In genomic region chr14:63964063-63964462, GRCh38 we compare ENCODE assay signal across 26 cellular contexts.
DNase-seq lines count a peak whose midpoint lies in the region; ATAC-seq and TF ChIP-seq lines count a peak whose summit lies in the region.
"Had no signal": no experiment of that assay in that cellular context is flagged by ENCODE, and none has a peak within 500 bp of the region (broad histone marks: within the 10 kb centered on the region; RNA-seq: fewer than 3 reads in every experiment).

No MANE protein-coding gene starts in this region.

- no CpG with 5 or more reads among the region's 2 CpGs for WGBS in IMR-90 (ENCODE audit: extremely low coverage in 2 of 2, insufficient read length in 1 of 2), 2 experiments

- no peak overlapping the region for H3K14ac ChIP-seq in IMR-90 (replicated peaks; ENCODE audit: low read depth, low read length)

- H3K9me1 ChIP-seq in IMR-90 (ENCODE audit: insufficient read depth, low read length): peaks cover 4% of the 10 kb centered on the region; the same call in 1 of the 2 replicates

- peaks cover 2% of the 10 kb centered on the region for H3K27me3 Mint-ChIP-seq in GM23338 (ENCODE audit: insufficient read depth, low read depth, poor library complexity)
- H3K27me3 Mint-ChIP-seq: effector memory CD8-positive, alpha-beta T cell; naive B cell; stimulated activated memory B cell treated with anti-CD40 and anti-IgM and Interleukin-4, amounts not matched to agents 10 μg/mL and 1 μg/mL and 100 μg/mL, for 72 hours had no signal

- peak overlapping the region; percentile 65 for H2AK9ac ChIP-seq in IMR-90 (replicated peaks; ENCODE audit: low read depth, low read length, poor library complexity)

- H3K36me3 ChIP-seq in GM23338 (ENCODE audit: insufficient read depth): no peaks in the 10 kb centered on the region; the same call in 1 of the 2 replicates
- H3K36me3 ChIP-seq in IMR-90 (ENCODE audit: control insufficient read depth, insufficient read depth, low read length): no peaks in the 10 kb centered on the region
- H3K36me3 ChIP-seq: vagina had no signal

- DNase-seq in GM23338 (ENCODE audit: low spot score) (peak; percentile 21), IMR-90 (no peak), NCI-H69 (lab: John Stamatoyannopoulos, UW) (peak; percentile 70), left colon (no peak), DMS114 treated with DMSO at 0.1 percent for 48 hours (lab: John Stamatoyannopoulos, UW; ENCODE audit: unreplicated experiment) (no peak), NCI-H187 treated with DMSO at 0.1 percent for 48 hours (lab: John Stamatoyannopoulos, UW) (no peak)
- DNase-seq: amygdala; effector memory CD8-positive, alpha-beta T cell; foreskin keratinocyte; heart right ventricle; HFFc6; KG1; naive B cell; NCI-H1694 treated with DMSO at 0.1 percent for 48 hours; NCI-H446 treated with DMSO at 0.1 percent for 48 hours; Peyer's patch; retina; stimulated activated CD4-positive, alpha-beta T cell treated with anti-CD3 and anti-CD28 coated beads, Interleukin-4, amount 100 ng/mL, for 1 hour; T-helper 1 cell had no signal

- H3K4ac ChIP-seq in IMR-90 (ENCODE audit: low read depth, low read length): no peak overlapping the region

- no peak overlapping the region for H2BK20ac ChIP-seq in IMR-90 (ENCODE audit: low read depth, low read length)

- H4K91ac ChIP-seq in IMR-90 (ENCODE audit: insufficient read depth, low read depth, low read length): no peak overlapping the region

- no peak overlapping the region for H3K18ac ChIP-seq in IMR-90 (ENCODE audit: low read depth, low read length)

- no peaks in the 10 kb centered on the region for H3K9me3 ChIP-seq in IMR-90 (ENCODE audit: control insufficient read depth, insufficient read depth, low read length)
- H3K9me3 ChIP-seq: heart right ventricle, Peyer's patch, SJSA1, vagina had no signal

- in situ Hi-C loops in IMR-90 (cut with MboI; ENCODE audit: low sequenced_read_pairs): no loop called here

- intact Hi-C loops in IMR-90 (cut with micrococcal nuclease) (loop anchor here (10.0 kb wide), 1 partner anchor 109 kb away; the partner anchor contains the start of gene SYNE2), left colon (cut with DNase I, micrococcal nuclease) (no loop called here)

- H4K20me1 ChIP-seq in GM23338 (replicated peaks; ENCODE audit: insufficient read depth) (no peaks in the 10 kb centered on the region), IMR-90 (ENCODE audit: insufficient read depth, low read length) (no peaks in the 10 kb centered on the region)

- no peak for TF ChIP-seq CTCF in GM23338 (conservative IDR thresholded peaks at IDR 0.05; ENCODE audit: low read depth in 2 of 2)
- TF ChIP-seq CTCF in IMR-90 (conservative IDR thresholded peaks at IDR 0.05; ENCODE audit: low read depth, low read length): no peak

- H3K4me1 ChIP-seq in GM23338 (ENCODE audit: insufficient read depth) (peaks cover 19% of the 10 kb centered on the region), IMR-90 (ENCODE audit: control insufficient read depth, insufficient read depth, low read length) (0 out of 2 replicates have a peak, but pooled peaks cover 2% of the 10 kb centered on the region)
- H3K4me1 ChIP-seq: foreskin keratinocyte, Peyer's patch, SJSA1, vagina had no signal

- H2AFZ ChIP-seq in GM23338 (no peak overlapping the region), IMR-90 (replicated peaks; ENCODE audit: low read length, poor library complexity) (no peak overlapping the region)

- H3K9ac ChIP-seq in IMR-90 (ENCODE audit: low read depth, low read length): no peak overlapping the region

- ATAC-seq in GM23338 (no peak; the same call in 2 of the 3 replicates), IMR-90 (ENCODE audit: low read depth) (no peak), left colon (peak; percentile 78), GM18907 (IDR thresholded peaks at IDR 0.05; ENCODE audit: unreplicated experiment) (no peak)
- ATAC-seq: activated CD4-positive, CD25-positive, alpha-beta regulatory T cell treated with anti-CD3 and anti-CD28 coated beads, Interleukin-2, amount 50 U/mL, for 24 hours; effector memory CD8-positive, alpha-beta T cell; esophagus mucosa; foreskin keratinocyte; heart right ventricle; stimulated activated memory B cell treated with anti-CD40 and anti-IgM and Interleukin-4, amounts not matched to agents 10 μg/mL and 1 μg/mL and 100 μg/mL, for 72 hours had no signal

- H3F3A ChIP-seq in GM23338 (replicated peaks; ENCODE audit: low read depth): no peaks in the 10 kb centered on the region

- no peak overlapping the region for H4K8ac ChIP-seq in IMR-90 (ENCODE audit: low read depth in 2 of 2, low read length in 2 of 2)

- H3K4me2 ChIP-seq in GM23338: peak overlapping the region; percentile 64
- H3K4me2 ChIP-seq in IMR-90 (ENCODE audit: low read depth, low read length): no peak overlapping the region

- H3K23ac ChIP-seq in IMR-90 (ENCODE audit: low read depth, low read length): no peak overlapping the region

- no peak overlapping the region for H4K5ac ChIP-seq in IMR-90 (ENCODE audit: low read depth, low read length)

- H3K27ac ChIP-seq in GM23338 (ENCODE audit: low read depth) (peak overlapping the region; percentile 3; the same call in 1 of the 2 replicates), IMR-90 (ENCODE audit: insufficient read depth, low read length) (no peak overlapping the region)
- H3K27ac ChIP-seq: C4-2B, foreskin keratinocyte, heart right ventricle, Peyer's patch, SJSA1, vagina had no signal

- H3K4me3 ChIP-seq in GM23338: peak overlapping the region; percentile 13
- no peak overlapping the region for H3K4me3 ChIP-seq in IMR-90 (ENCODE audit: insufficient read depth, low read depth, low read length)
- H3K4me3 ChIP-seq: heart right ventricle, Peyer's patch, SJSA1, vagina had no signal

- no peak overlapping the region for H2BK15ac ChIP-seq in IMR-90 (ENCODE audit: low read depth, low read length)

- no peak overlapping the region for H2AK5ac ChIP-seq in IMR-90 (ENCODE audit: low read depth, low read length)

- peaks cover 20% of the 10 kb centered on the region for H3K4me1 Mint-ChIP-seq in GM23338
- H3K4me1 Mint-ChIP-seq: naive B cell; stimulated activated memory B cell treated with anti-CD40 and anti-IgM and Interleukin-4, amounts not matched to agents 10 μg/mL and 1 μg/mL and 100 μg/mL, for 72 hours had no signal

- H3K9me3 Mint-ChIP-seq in GM23338: no peaks in the 10 kb centered on the region
- H3K9me3 Mint-ChIP-seq: effector memory CD8-positive, alpha-beta T cell; HFFc6; naive B cell; stimulated activated memory B cell treated with anti-CD40 and anti-IgM and Interleukin-4, amounts not matched to agents 10 μg/mL and 1 μg/mL and 100 μg/mL, for 72 hours had no signal

- peaks cover 4% of the 10 kb centered on the region for H3K36me3 Mint-ChIP-seq in GM23338 (ENCODE audit: low read depth)
- H3K36me3 Mint-ChIP-seq: naive B cell had no signal

- no peak for TF ChIP-seq POLR2A in IMR-90 (IDR thresholded peaks at IDR 0.05; ENCODE audit: low read depth, low read length)

- no peak overlapping the region for H2BK120ac ChIP-seq in IMR-90 (ENCODE audit: low read depth, low read length)

- H3K27me3 ChIP-seq in GM23338 (ENCODE audit: insufficient read depth) (no peaks in the 10 kb centered on the region), IMR-90 (ENCODE audit: control insufficient read depth, insufficient read depth, low read length) (no peaks in the 10 kb centered on the region)
- H3K27me3 ChIP-seq: foreskin keratinocyte, heart right ventricle, Peyer's patch, SJSA1, vagina had no signal

- no peak overlapping the region for H2BK5ac ChIP-seq in IMR-90 (ENCODE audit: low read depth, low read length, poor library complexity, severe bottlenecking)

- H3K79me1 ChIP-seq in IMR-90 (ENCODE audit: low read depth in 1 of 2, low read length in 2 of 2): no peaks in the 10 kb centered on the region

- no TSS peak for BruUV-seq in IMR-90 (replicated peaks; lab: Mats Ljungman, UMichigan)

- no peak overlapping the region for H3K4me3 Mint-ChIP-seq in GM23338
- H3K4me3 Mint-ChIP-seq: effector memory CD8-positive, alpha-beta T cell; HFFc6; naive B cell; stimulated activated memory B cell treated with anti-CD40 and anti-IgM and Interleukin-4, amounts not matched to agents 10 μg/mL and 1 μg/mL and 100 μg/mL, for 72 hours had no signal

- peak overlapping the region; percentile 86; the same call in 1 of the 2 replicates for H3K27ac Mint-ChIP-seq in GM23338
- H3K27ac Mint-ChIP-seq: HFFc6; stimulated activated memory B cell treated with anti-CD40 and anti-IgM and Interleukin-4, amounts not matched to agents 10 μg/mL and 1 μg/mL and 100 μg/mL, for 72 hours had no signal

- H3K9me2 ChIP-seq in GM23338 (ENCODE audit: insufficient read depth): no peaks in the 10 kb centered on the region

- no peak overlapping the region for H3K56ac ChIP-seq in IMR-90 (ENCODE audit: extremely low read depth, insufficient read depth, low read length)

- no peaks in the 10 kb centered on the region for H3K79me2 ChIP-seq in GM23338 (replicated peaks; ENCODE audit: insufficient read depth)

- POLR2A ChIA-PET in IMR-90 (lab: Charles Lee; ENCODE audit: unreplicated experiment): no interaction called here

- CTCF ChIA-PET in IMR-90 (lab: Yijun Ruan, JAX): no interaction called here

- TF ChIP-seq RAD21 in IMR-90 (IDR thresholded peaks at IDR 0.05; ENCODE audit: low read length): no peak

- dilution Hi-C loops in IMR-90 (cut with HindIII; ENCODE audit: low sequenced_read_pairs, unreplicated experiment): no loop called here

TF ChIP-seq in GM23338, 12 proteins besides CTCF, POLR2A, EP300 and RAD21 (continues in another document):
- no peak for TF ChIP-seq ETS1 (IDR thresholded peaks at IDR 0.05)
- no peak for TF ChIP-seq POLR2AphosphoS5 (IDR thresholded peaks at IDR 0.05; ENCODE audit: low read depth)
- no peak for TF ChIP-seq ZNF331 (CRISPR knock-in tag; IDR thresholded peaks at IDR 0.05; ENCODE audit: low read depth)

TF ChIP-seq in IMR-90, 13 proteins besides CTCF, POLR2A, EP300 and RAD21:
- TF ChIP-seq BHLHE40 (IDR thresholded peaks at IDR 0.05; ENCODE audit: low read depth, low read length): no peak
- TF ChIP-seq CHD1 (IDR thresholded peaks at IDR 0.05; ENCODE audit: low read depth, low read length): no peak
- no peak for TF ChIP-seq RFX5 (IDR thresholded peaks at IDR 0.05; ENCODE audit: low read depth, low read length)
- TF ChIP-seq ELK1 (IDR thresholded peaks at IDR 0.05; ENCODE audit: borderline replicate concordance, low read depth, low read length): no peak
- TF ChIP-seq MXI1 (IDR thresholded peaks at IDR 0.05; ENCODE audit: borderline replicate concordance, low read depth, low read length): no peak

Comparison
In these comparisons a context has a peak if more than half of its experiments do, and no peak if none do; other contexts are left out.
1. DNase-seq: peak in GM23338 (single experiment) and NCI-H69 (single experiment); none in IMR-90 (single experiment), left colon (0 of 2), DMS114 treated with DMSO at 0.1 percent for 48 hours (single experiment) and NCI-H187 treated with DMSO at 0.1 percent for 48 hours (single experiment).